In genomic region chr19:8001995-8002849, GRCh38 we compare ENCODE assay signal across 1 cellular context.
TF ChIP-seq lines count a peak whose summit lies in the region.

No MANE protein-coding gene starts in this region.

TF ChIP-seq in HepG2, 621 proteins besides CTCF, POLR2A, EP300 and RAD21 (continued from another document and continues in another):
- peak; percentile 46 for TF ChIP-seq PATZ1 (CRISPR knock-in tag; IDR thresholded peaks at IDR 0.05)
- TF ChIP-seq ZNF800 (CRISPR knock-in tag; IDR thresholded peaks at IDR 0.05) = no peak
- no peak for TF ChIP-seq ZC3H13 (CRISPR knock-in tag; IDR thresholded peaks at IDR 0.05)
- peak; percentile 77; the same call in 1 of the 2 replicates for TF ChIP-seq IRF2 (CRISPR knock-in tag; IDR thresholded peaks at IDR 0.05)
- TF ChIP-seq ZNF121 (CRISPR knock-in tag; IDR thresholded peaks at IDR 0.05) = no peak
- no peak for TF ChIP-seq ZBTB43 (CRISPR knock-in tag; conservative IDR thresholded peaks at IDR 0.05)
- TF ChIP-seq PHF5A (CRISPR knock-in tag; IDR thresholded peaks at IDR 0.05; ENCODE audit: low read depth, unreplicated experiment) = no peak
- no peak for TF ChIP-seq SIN3A (IDR thresholded peaks at IDR 0.05; ENCODE audit: borderline replicate concordance, low read depth, low read length)
- no peak for TF ChIP-seq USF2 (IDR thresholded peaks at IDR 0.05; ENCODE audit: low read depth, low read length)
- no peak for TF ChIP-seq USF2 (CRISPR knock-in tag; IDR thresholded peaks at IDR 0.05; ENCODE audit: borderline replicate concordance)
- no peak for TF ChIP-seq NKX3-1 (CRISPR knock-in tag; IDR thresholded peaks at IDR 0.05)
- no peak for TF ChIP-seq ZFP62 (CRISPR knock-in tag; IDR thresholded peaks at IDR 0.05)
- TF ChIP-seq RFXANK (CRISPR knock-in tag; IDR thresholded peaks at IDR 0.05) = no peak
- TF ChIP-seq ZNF564 (CRISPR knock-in tag; IDR thresholded peaks at IDR 0.05) = no peak
- 0 out of 2 replicates have a peak, but pooled peaks have one; percentile 47 for TF ChIP-seq ZNF639 (CRISPR knock-in tag; conservative IDR thresholded peaks at IDR 0.05)
- TF ChIP-seq IKZF4 (CRISPR knock-in tag; IDR thresholded peaks at IDR 0.05; ENCODE audit: borderline replicate concordance, low read depth, not compliant biosample characterization) = no peak
- no peak for TF ChIP-seq ZKSCAN5 (CRISPR knock-in tag; IDR thresholded peaks at IDR 0.05)
- TF ChIP-seq ZNF839 (CRISPR knock-in tag; IDR thresholded peaks at IDR 0.05; ENCODE audit: borderline replicate concordance) = no peak
- TF ChIP-seq ZNF615 (CRISPR knock-in tag; IDR thresholded peaks at IDR 0.05; ENCODE audit: borderline replicate concordance) = no peak
- no peak for TF ChIP-seq ZNF512B (CRISPR knock-in tag; IDR thresholded peaks at IDR 0.05; ENCODE audit: borderline replicate concordance)
- no peak for TF ChIP-seq ZFAT (CRISPR knock-in tag; conservative IDR thresholded peaks at IDR 0.05)
- no peak for TF ChIP-seq ZNF30 (CRISPR knock-in tag; IDR thresholded peaks at IDR 0.05)
- TF ChIP-seq ZBTB3 (CRISPR knock-in tag; IDR thresholded peaks at IDR 0.05; ENCODE audit: borderline replicate concordance, low read depth) = no peak
- no peak for TF ChIP-seq KAT2B (IDR thresholded peaks at IDR 0.05; ENCODE audit: borderline replicate concordance, low read depth, low read length)
- TF ChIP-seq REXO4 (CRISPR knock-in tag; IDR thresholded peaks at IDR 0.05; ENCODE audit: borderline replicate concordance) = no peak
- no peak for TF ChIP-seq ZNF260 (CRISPR knock-in tag; IDR thresholded peaks at IDR 0.05; ENCODE audit: borderline replicate concordance, low read depth)
- no peak for TF ChIP-seq ARNTL (CRISPR knock-in tag; IDR thresholded peaks at IDR 0.05)
- TF ChIP-seq MAFK (conservative IDR thresholded peaks at IDR 0.05 in 1 of 2, IDR thresholded peaks at IDR 0.05 in 1 of 2; ENCODE audit: low read length in 2 of 2) = no peak
- no peak for TF ChIP-seq ZNF761 (CRISPR knock-in tag; conservative IDR thresholded peaks at IDR 0.05)
- no peak for TF ChIP-seq ZNF713 (CRISPR knock-in tag; IDR thresholded peaks at IDR 0.05)
- no peak for TF ChIP-seq SRSF4 (IDR thresholded peaks at IDR 0.05; ENCODE audit: low read depth, low read length, poor library complexity, severe bottlenecking)
- TF ChIP-seq ONECUT2 (CRISPR knock-in tag; IDR thresholded peaks at IDR 0.05) = no peak
- no peak for TF ChIP-seq ZNF337 (CRISPR knock-in tag; IDR thresholded peaks at IDR 0.05; ENCODE audit: borderline replicate concordance, low read depth)
- peak; percentile 61; the same call in 1 of the 2 replicates for TF ChIP-seq MXD3 (CRISPR knock-in tag; IDR thresholded peaks at IDR 0.05)
- no peak for TF ChIP-seq ZFP36L1 (CRISPR knock-in tag; IDR thresholded peaks at IDR 0.05)
- no peak for TF ChIP-seq NRL (CRISPR knock-in tag; IDR thresholded peaks at IDR 0.05; ENCODE audit: borderline replicate concordance)
- TF ChIP-seq MLLT10 (CRISPR knock-in tag; IDR thresholded peaks at IDR 0.05) = no peak
- TF ChIP-seq THAP7 (CRISPR knock-in tag; IDR thresholded peaks at IDR 0.05) = no peak
- peak; percentile 71 for TF ChIP-seq ZNF263 (CRISPR knock-in tag; IDR thresholded peaks at IDR 0.05)
- TF ChIP-seq PHF20 (CRISPR knock-in tag; IDR thresholded peaks at IDR 0.05) = no peak
- no peak for TF ChIP-seq ZNF224 (CRISPR knock-in tag; IDR thresholded peaks at IDR 0.05)
- no peak for TF ChIP-seq PCBP1 (IDR thresholded peaks at IDR 0.05; ENCODE audit: borderline replicate concordance, low read depth, low read length)
- peak; percentile 25; the same call in 1 of the 2 replicates for TF ChIP-seq TBX2 (CRISPR knock-in tag; IDR thresholded peaks at IDR 0.05; ENCODE audit: borderline replicate concordance)
- peak; percentile 58; the same call in 1 of the 2 replicates for TF ChIP-seq MYC (CRISPR knock-in tag; IDR thresholded peaks at IDR 0.05; ENCODE audit: borderline replicate concordance)
- no peak for TF ChIP-seq SP2 (CRISPR knock-in tag; IDR thresholded peaks at IDR 0.05)
- TF ChIP-seq KLF6 (CRISPR knock-in tag; IDR thresholded peaks at IDR 0.05) = no peak
- TF ChIP-seq SIX4 (CRISPR knock-in tag; IDR thresholded peaks at IDR 0.05) = no peak
- no peak; the same call in 1 of the 2 replicates for TF ChIP-seq CBX5 (CRISPR knock-in tag; IDR thresholded peaks at IDR 0.05; ENCODE audit: borderline replicate concordance)
- TF ChIP-seq ZNF747 (CRISPR knock-in tag; IDR thresholded peaks at IDR 0.05; ENCODE audit: borderline replicate concordance) = no peak
- no peak for TF ChIP-seq ZSCAN12 (CRISPR knock-in tag; IDR thresholded peaks at IDR 0.05)
- no peak for TF ChIP-seq TSC22D2 (CRISPR knock-in tag; IDR thresholded peaks at IDR 0.05; ENCODE audit: borderline replicate concordance)
- TF ChIP-seq ZFP36 (IDR thresholded peaks at IDR 0.05; ENCODE audit: borderline replicate concordance, low read depth, low read length, partially characterized antibody) = no peak
- no peak for TF ChIP-seq ZNF644 (CRISPR knock-in tag; IDR thresholded peaks at IDR 0.05; ENCODE audit: low read depth)
- no peak for TF ChIP-seq RNF2 (conservative IDR thresholded peaks at IDR 0.05; ENCODE audit: low read depth)
- no peak for TF ChIP-seq ELF4 (CRISPR knock-in tag; IDR thresholded peaks at IDR 0.05; ENCODE audit: borderline replicate concordance)
- TF ChIP-seq ZSCAN30 (CRISPR knock-in tag; IDR thresholded peaks at IDR 0.05) = no peak
- peak; percentile 36; the same call in 1 of the 2 replicates for TF ChIP-seq HOXA3 (CRISPR knock-in tag; IDR thresholded peaks at IDR 0.05)
- TF ChIP-seq ZNF354B (CRISPR knock-in tag; IDR thresholded peaks at IDR 0.05) = no peak
- no peak for TF ChIP-seq ZNF431 (CRISPR knock-in tag; IDR thresholded peaks at IDR 0.05; ENCODE audit: borderline replicate concordance, low read depth)
- no peak for TF ChIP-seq ZNF496 (CRISPR knock-in tag; IDR thresholded peaks at IDR 0.05; ENCODE audit: insufficient replicate concordance)
- no peak for TF ChIP-seq TIGD3 (CRISPR knock-in tag; IDR thresholded peaks at IDR 0.05; ENCODE audit: borderline replicate concordance)
- TF ChIP-seq JARID2 (CRISPR knock-in tag; IDR thresholded peaks at IDR 0.05; ENCODE audit: insufficient replicate concordance) = no peak
